Comparison of ENCODE assay signal across 7 cellular contexts in the genomic region with DNA sequence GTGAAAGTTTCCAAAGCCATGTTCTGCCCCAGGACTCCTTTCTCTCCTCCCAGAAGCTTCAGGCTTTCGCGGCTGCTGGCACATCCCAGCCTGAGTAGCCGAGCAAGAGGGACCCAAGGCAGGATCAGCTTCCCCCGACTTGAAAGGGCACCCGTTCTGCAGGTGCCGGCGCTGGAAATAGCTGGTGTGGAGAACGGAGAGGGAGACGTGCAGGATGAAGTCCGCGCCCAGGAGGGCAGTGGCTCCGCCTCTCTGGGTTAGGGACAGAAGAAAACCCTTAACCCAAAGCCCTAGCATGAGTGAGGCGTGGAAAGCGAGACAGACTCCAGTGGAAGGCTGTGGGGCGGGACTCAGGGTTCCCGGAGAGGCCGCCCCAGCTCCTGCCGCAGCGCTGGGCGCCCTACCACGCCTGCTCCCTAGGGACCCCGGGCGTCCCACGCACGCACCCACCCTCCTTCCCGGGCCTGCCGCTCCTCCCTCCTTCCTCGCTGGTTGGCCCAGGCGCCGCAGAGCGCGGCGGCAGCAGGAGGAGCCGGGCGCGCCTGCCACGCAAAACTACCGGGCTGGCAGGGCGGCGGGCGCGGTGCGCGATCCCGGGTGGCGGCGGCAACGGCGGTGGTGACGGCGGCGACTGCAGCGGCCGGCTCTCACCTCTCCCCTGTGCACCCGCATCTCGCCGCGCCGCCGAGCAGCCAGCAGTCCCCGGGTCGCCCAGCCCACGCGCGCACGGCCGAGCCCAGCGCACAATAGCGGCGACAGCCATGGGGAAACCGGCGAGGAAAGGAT. TPM values are rescaled to one million over a fixed set of nuclear protein-coding genes. Genes with fewer than 3 reads are reported as not detected.
DNase-seq lines count a peak whose midpoint lies in the region; ATAC-seq, FAIRE-seq and TF ChIP-seq lines count a peak whose summit lies in the region.

TSS of gene SLC1A1 (plus strand) at position 550 of the 786 bp plus-strand sequence. CDS start at position 762, 212 bp downstream.

- peak within 1 kb of the TSS; percentile 75 for H3K4me3 Mint-ChIP-seq in T-helper 17 cell
- H3K4me3 Mint-ChIP-seq in stimulated activated effector memory CD8-positive, alpha-beta T cell treated with anti-CD3 and anti-CD28 coated beads, Interleukin-12 subunit alpha, Interleukin-12 subunit beta, amount 100 ng/mL, for 72 hours: peak within 1 kb of the TSS; percentile 68

- H3K4me1 Mint-ChIP-seq in T-helper 17 cell: peaks cover 12% of the 10 kb centered on the region
- peaks cover 20% of the 10 kb centered on the region for H3K4me1 Mint-ChIP-seq in stimulated activated effector memory CD8-positive, alpha-beta T cell treated with anti-CD3 and anti-CD28 coated beads, Interleukin-12 subunit alpha, Interleukin-12 subunit beta, amount 100 ng/mL, for 72 hours

- TF ChIP-seq POLR2A in GM12891 (IDR thresholded peaks at IDR 0.05; ENCODE audit: low read depth, low read length) (peak; percentile 56), lower leg skin (IDR thresholded peaks at IDR 0.05) (no peak)

- no peak for TF ChIP-seq CTCF in lower leg skin (IDR thresholded peaks at IDR 0.05)

- H3K36me3 Mint-ChIP-seq in T-helper 17 cell (ENCODE audit: low read depth): no peaks in the 10 kb centered on the region
- no peaks in the 10 kb centered on the region for H3K36me3 Mint-ChIP-seq in stimulated activated effector memory CD8-positive, alpha-beta T cell treated with anti-CD3 and anti-CD28 coated beads, Interleukin-12 subunit alpha, Interleukin-12 subunit beta, amount 100 ng/mL, for 72 hours

- DNase-seq in GM12891 (ENCODE audit: insufficient read length, low spot score): peak; percentile 58
- peak; percentile 63 for DNase-seq in HuH-7 (ENCODE audit: low spot score)
- DNase-seq in T-helper 17 cell: peak in 2 of 3 donors; percentile 14 to 15
- peak; percentile 63 for DNase-seq in dermis blood vessel endothelial cell
- DNase-seq in lower leg skin (ENCODE audit: low spot score in 2 of 2): peak; percentile 37 to 87
- peak; percentile 4 to 58 for DNase-seq in stimulated activated effector memory CD8-positive, alpha-beta T cell treated with anti-CD3 and anti-CD28 coated beads, Interleukin-12 subunit alpha, Interleukin-12 subunit beta, amount 100 ng/mL, for 72 hours (ENCODE audit: low spot score in 2 of 2)

- ATAC-seq in GM21576 (IDR thresholded peaks at IDR 0.05; ENCODE audit: unreplicated experiment) (peak; percentile 63), T-helper 17 cell (peak; percentile 57)
- peak; percentile 71 for ATAC-seq in stimulated activated effector memory CD8-positive, alpha-beta T cell treated with anti-CD3 and anti-CD28 coated beads, Interleukin-12 subunit alpha, Interleukin-12 subunit beta, amount 100 ng/mL, for 72 hours

- WGBS in lower leg skin, 2 donors: 0 to 1% methylated on average over 22 to 33 of the region's 72 CpGs

- H3K9me3 Mint-ChIP-seq in stimulated activated effector memory CD8-positive, alpha-beta T cell treated with anti-CD3 and anti-CD28 coated beads, Interleukin-12 subunit alpha, Interleukin-12 subunit beta, amount 100 ng/mL, for 72 hours: no peaks in the 10 kb centered on the region

- no peaks in the 10 kb centered on the region for H3K9me3 ChIP-seq in T-helper 17 cell (ENCODE audit: control insufficient read depth, low read length, poor library complexity, severe bottlenecking)

- H3K27me3 Mint-ChIP-seq in T-helper 17 cell: peaks cover 51% of the 10 kb centered on the region

- H3K27ac Mint-ChIP-seq in T-helper 17 cell: no peak within 1 kb of the TSS
- no peak within 1 kb of the TSS for H3K27ac Mint-ChIP-seq in stimulated activated effector memory CD8-positive, alpha-beta T cell treated with anti-CD3 and anti-CD28 coated beads, Interleukin-12 subunit alpha, Interleukin-12 subunit beta, amount 100 ng/mL, for 72 hours

- FAIRE-seq in GM12891 (lab: Jason Lieb, UNC): peak; percentile 92

- intact Hi-C loops in lower leg skin (cut with DNase I; ENCODE audit: low total_unique reads): no loop called here

- H3K4me3 ChIP-seq in lower leg skin (ENCODE audit: low read depth, poor library complexity, severe bottlenecking): peak within 1 kb of the TSS; percentile 63

TF ChIP-seq in GM12891, 5 proteins besides CTCF, POLR2A, EP300 and RAD21:
- TF ChIP-seq PAX5 (IDR thresholded peaks at IDR 0.05; ENCODE audit: insufficient read depth, low read length, severe bottlenecking) (no peak), TAF1 (IDR thresholded peaks at IDR 0.05; ENCODE audit: low read depth, low read length) (no peak; the same call in 1 of the 2 replicates), SPI1 (IDR thresholded peaks at IDR 0.05; ENCODE audit: low read depth, low read length) (no peak), POU2F2 (IDR thresholded peaks at IDR 0.05; ENCODE audit: low read depth, low read length) (peak; percentile 10; the same call in 1 of the 2 replicates), POLR2AphosphoS5 (IDR thresholded peaks at IDR 0.05; ENCODE audit: low read depth, low read length) (peak; percentile 63; the same call in 1 of the 2 replicates)

RNA-seq across cellular contexts. Expression of gene SLC1A1, which starts in this region (rescaled TPM):
- polyA plus RNA-seq in GM12891 (2012; ENCODE audit: low read depth, missing spikeins): 10.4 TPM
- total RNA-seq in T-helper 17 cell (under 1 TPM; 0.07 to 0.13 TPM), dermis blood vessel endothelial cell (4.1 and 8.4 TPM in 2 replicates), lower leg skin (1 to 10 TPM; 1.1 to 2.2 (median 2.0) TPM)

Comparison
In these comparisons a context has a peak if more than half of its experiments do, and no peak if none do; other contexts are left out.
1. Peak in every context shown above with its lines: DNase-seq, ATAC-seq and H3K4me3 ChIP-seq.
2. Peak in DNase-seq and ATAC-seq in T-helper 17 cell; RNA of the gene not detected or under 1 TPM.